ENCODE assay signal across 31 cellular contexts in the genomic region with DNA sequence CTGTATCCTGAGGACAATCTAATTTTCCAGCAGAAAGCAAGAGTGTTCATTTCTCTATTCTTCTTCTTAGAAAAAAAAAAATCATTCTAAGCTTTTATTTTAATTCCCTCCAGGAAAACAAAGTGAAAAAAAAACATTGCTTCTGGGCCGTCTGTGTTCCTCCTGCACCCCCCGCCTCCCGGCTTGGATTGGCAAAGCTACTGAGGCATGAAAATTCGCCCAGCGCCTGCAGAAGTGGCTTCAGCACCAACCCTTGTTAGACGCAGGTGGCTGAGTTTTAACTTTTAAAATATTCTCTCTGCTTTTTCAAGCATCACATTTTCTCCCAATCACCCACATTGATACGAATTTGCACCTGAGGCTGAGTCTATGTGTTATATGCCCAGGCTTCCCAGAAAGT.
"Had no signal": no experiment of that assay in that cellular context is flagged by ENCODE, and none has a peak within 500 bp of the region (broad histone marks: within the 10 kb centered on the region; RNA-seq: fewer than 3 reads in every experiment).

No MANE protein-coding gene starts in this region.

- H3K4me1 ChIP-seq: adrenal gland, body of pancreas, colonic mucosa, gastrocnemius medialis, sigmoid colon, uterus had no signal

- H3K27ac Mint-ChIP-seq: activated CD8-positive, alpha-beta memory T cell treated with anti-CD3 and anti-CD28 coated beads, Interleukin-2, amount 10 ng/mL, durations not matched to agents 7 days and 5 days; activated CD8-positive, alpha-beta T cell treated with anti-CD3 and anti-CD28 coated beads for 36 hours; activated naive CD4-positive, alpha-beta T cell treated with anti-CD3 and anti-CD28 coated beads for 36 hours; activated naive CD8-positive, alpha-beta T cell treated with anti-CD3 and anti-CD28 coated beads for 36 hours; activated T-cell treated with anti-CD3 and anti-CD28 coated beads, Interleukin-2, amount 50 U/mL, for 72 hours; nephron; progenitor cell of endocrine pancreas; T-helper 17 cell had no signal

- H3K36me3 ChIP-seq: adrenal gland, colonic mucosa, gastrocnemius medialis, neutrophil, ovary, sigmoid colon, uterus had no signal

- H3K4me3 ChIP-seq: adrenal gland, body of pancreas, colonic mucosa, gastrocnemius medialis, ovary, sigmoid colon, uterus had no signal

- H3K27me3 Mint-ChIP-seq: T-helper 17 cell had no signal

- H3K4me1 Mint-ChIP-seq: activated CD8-positive, alpha-beta memory T cell treated with anti-CD3 and anti-CD28 coated beads, Interleukin-2, amount 10 ng/mL, durations not matched to agents 7 days and 5 days; activated naive CD8-positive, alpha-beta T cell treated with anti-CD3 and anti-CD28 coated beads for 36 hours; T-helper 17 cell had no signal

- H3K9me3 Mint-ChIP-seq: activated CD8-positive, alpha-beta T cell treated with anti-CD3 and anti-CD28 coated beads for 36 hours; activated naive CD4-positive, alpha-beta T cell treated with anti-CD3 and anti-CD28 coated beads for 36 hours; activated T-cell treated with anti-CD3 and anti-CD28 coated beads, Interleukin-2, amount 50 U/mL, for 72 hours; nephron had no signal

- H3K27me3 ChIP-seq: adrenal gland, body of pancreas, colonic mucosa, neutrophil, ovary, uterus had no signal

- ATAC-seq: activated CD8-positive, alpha-beta memory T cell treated with anti-CD3 and anti-CD28 coated beads, Interleukin-2, amount 10 ng/mL, durations not matched to agents 7 days and 5 days; activated CD8-positive, alpha-beta T cell treated with anti-CD3 and anti-CD28 coated beads for 36 hours; activated T-cell treated with anti-CD3 and anti-CD28 coated beads, Interleukin-2, amount 50 U/mL, for 72 hours; body of pancreas; gastrocnemius medialis; left cardiac atrium; T-helper 17 cell had no signal

- H3K4me3 Mint-ChIP-seq: activated CD8-positive, alpha-beta memory T cell treated with anti-CD3 and anti-CD28 coated beads, Interleukin-2, amount 10 ng/mL, durations not matched to agents 7 days and 5 days; activated CD8-positive, alpha-beta T cell treated with anti-CD3 and anti-CD28 coated beads for 36 hours; activated naive CD4-positive, alpha-beta T cell treated with anti-CD3 and anti-CD28 coated beads for 36 hours; activated naive CD8-positive, alpha-beta T cell treated with anti-CD3 and anti-CD28 coated beads for 36 hours; activated T-cell treated with anti-CD3 and anti-CD28 coated beads, Interleukin-2, amount 50 U/mL, for 72 hours; nephron; T-helper 17 cell had no signal

- H3K9me3 ChIP-seq: adrenal gland, body of pancreas, colonic mucosa, gastrocnemius medialis, neutrophil, ovary, sigmoid colon, uterus had no signal

- H3K27ac ChIP-seq: adrenal gland, body of pancreas, colonic mucosa, gastrocnemius medialis, neutrophil, ovary, sigmoid colon, uterus had no signal

- H3K36me3 Mint-ChIP-seq: activated CD8-positive, alpha-beta memory T cell treated with anti-CD3 and anti-CD28 coated beads, Interleukin-2, amount 10 ng/mL, durations not matched to agents 7 days and 5 days; activated naive CD8-positive, alpha-beta T cell treated with anti-CD3 and anti-CD28 coated beads for 36 hours had no signal

- DNase-seq: activated CD4-positive, alpha-beta T cell treated with anti-CD3 and anti-CD28 coated beads, Interleukin-2, amount 50 U/mL, for 1 hour; activated CD4-positive, CD25-positive, alpha-beta regulatory T cell treated with anti-CD3 and anti-CD28 coated beads, Interleukin-2, amount 50 U/mL, for 72 hours; activated CD8-positive, alpha-beta memory T cell treated with anti-CD3 and anti-CD28 coated beads, Interleukin-2, amount 10 ng/mL, durations not matched to agents 7 days and 5 days; activated CD8-positive, alpha-beta T cell treated with anti-CD3 and anti-CD28 coated beads for 36 hours; activated naive CD4-positive, alpha-beta T cell treated with anti-CD3 and anti-CD28 coated beads for 36 hours; activated naive CD8-positive, alpha-beta T cell treated with anti-CD3 and anti-CD28 coated beads for 36 hours; activated T-cell treated with anti-CD3 and anti-CD28 coated beads for 4 hours; activated T-cell treated with anti-CD3 and anti-CD28 coated beads, Interleukin-2, amount 50 U/mL, for 72 hours; aorta; body of pancreas; cerebellar nuclear complex; colonic mucosa; effector memory CD4-positive, alpha-beta T cell; erythroblast; gastrocnemius medialis; glutamatergic neuron; left cardiac atrium; mammary epithelial cell; ovary; retina; sigmoid colon; small intestine; stimulated activated naive CD4-positive, alpha-beta T cell; T-helper 17 cell; T1000; trophoblast cell; uterus had no signal
